Comparison of ENCODE assay signal across 8 cellular contexts in the genomic region with DNA sequence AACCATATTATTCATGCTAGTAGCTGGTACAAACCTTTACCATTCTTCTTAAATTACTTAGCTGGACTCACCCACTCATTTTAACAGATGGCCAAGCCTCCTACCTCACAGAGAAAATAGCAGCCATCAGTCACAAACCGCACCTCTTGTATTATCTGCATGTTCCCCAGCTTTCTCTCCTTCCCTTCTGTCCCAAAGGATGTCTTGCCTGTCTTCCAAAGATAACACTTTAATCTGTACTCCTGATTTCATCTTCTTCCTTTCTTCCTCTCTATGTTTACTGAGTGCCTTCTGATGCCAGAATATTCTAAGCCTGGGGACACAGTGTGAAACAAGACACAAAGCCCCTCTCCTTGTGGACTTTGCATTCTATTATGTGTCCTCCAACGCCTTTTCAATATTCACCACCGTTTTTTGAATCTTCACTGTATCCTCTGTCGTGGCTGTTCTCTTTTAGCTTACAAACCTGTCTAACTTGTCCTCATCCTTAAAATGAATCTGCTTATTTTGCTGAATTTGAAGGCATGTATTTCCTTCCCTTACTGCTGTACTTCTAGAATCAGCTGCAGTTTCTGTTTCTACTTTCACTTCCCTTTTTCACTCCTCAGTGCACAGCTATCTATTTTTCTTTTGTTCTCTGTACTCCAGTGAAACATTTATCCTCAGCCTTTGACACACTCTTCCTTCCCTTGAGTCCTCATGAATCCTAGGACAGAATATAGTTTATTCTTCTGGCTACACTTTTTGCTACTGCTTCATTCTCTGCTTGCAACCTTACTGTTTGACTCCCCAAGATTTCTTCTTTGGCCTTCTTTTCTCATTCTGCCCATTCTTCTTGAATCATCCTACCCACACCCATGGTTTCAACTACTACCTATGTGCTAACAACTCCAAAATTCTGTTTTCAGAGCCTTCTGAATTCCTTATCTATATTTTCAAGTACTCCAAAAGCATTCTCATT.
DNase-seq lines count a peak whose midpoint lies in the region; ATAC-seq, FAIRE-seq and TF ChIP-seq lines count a peak whose summit lies in the region.

No MANE protein-coding gene starts in this region.

- 24 to 39% (median 24%) methylated on average over 4 of the region's 4 CpGs for WGBS in small intestine, 3 donors

- peak overlapping the region; percentile 58 for H3K27ac ChIP-seq in caudate nucleus (ENCODE audit: low read depth, low read length)
- H3K27ac ChIP-seq in small intestine (ENCODE audit: low read depth in 1 of 2, low read length in 1 of 2): peak overlapping the region; percentile 20 to 72

- DNase-seq in DMS 273 (lab: John Stamatoyannopoulos, UW; ENCODE audit: unreplicated experiment) (peak; percentile 51), caudate nucleus (lab: John Stamatoyannopoulos, UW) (no peak), small intestine (peak; percentile 12), T1000 (lab: John Stamatoyannopoulos, UW) (no peak), progenitor cell of endocrine pancreas (ENCODE audit: low spot score, unreplicated experiment) (no peak)
- DNase-seq in activated effector memory CD4-positive, alpha-beta T cell treated with anti-CD3 and anti-CD28 coated beads, Interleukin-2, amount 50 U/mL, for 16 hours: no peak

- no peaks in the 10 kb centered on the region for H3K4me1 Mint-ChIP-seq in progenitor cell of endocrine pancreas (ENCODE audit: low read depth)

- H3K9me3 ChIP-seq in small intestine (ENCODE audit: control insufficient read depth, low read depth): no peaks in the 10 kb centered on the region

- peaks cover 10% of the 10 kb centered on the region for H3K9me3 Mint-ChIP-seq in progenitor cell of endocrine pancreas (ENCODE audit: low read depth)

- no peaks in the 10 kb centered on the region for H3K27me3 ChIP-seq in small intestine (ENCODE audit: control insufficient read depth in 2 of 2, insufficient read depth in 2 of 2, low read length in 2 of 2)

- peaks cover 0 to 3% of the 10 kb centered on the region in 2 donors for H3K4me1 ChIP-seq in small intestine (ENCODE audit: control insufficient read depth in 2 of 2, insufficient read depth in 1 of 2, low read depth in 1 of 2, low read length in 1 of 2)

- H3K36me3 Mint-ChIP-seq in progenitor cell of endocrine pancreas (ENCODE audit: insufficient read depth): no peaks in the 10 kb centered on the region

- H3K4me3 Mint-ChIP-seq in progenitor cell of endocrine pancreas (ENCODE audit: low read depth): no peak overlapping the region

- no peaks in the 10 kb centered on the region for H3K36me3 ChIP-seq in small intestine (ENCODE audit: control insufficient read depth in 2 of 2, insufficient read depth in 2 of 2, low read length in 2 of 2)

- no peak for TF ChIP-seq CTCF in progenitor cell of endocrine pancreas (IDR thresholded peaks at IDR 0.05; ENCODE audit: unreplicated experiment)

- FAIRE-seq in small intestine (lab: Jason Lieb, UNC): no peak

- ATAC-seq in GM19467 (IDR thresholded peaks at IDR 0.05; ENCODE audit: unreplicated experiment) (peak; percentile 98), HG03520 (IDR thresholded peaks at IDR 0.05; ENCODE audit: unreplicated experiment) (peak; percentile 94)

- H3K27ac Mint-ChIP-seq in progenitor cell of endocrine pancreas: no peak overlapping the region

- no peaks in the 10 kb centered on the region for H3K27me3 Mint-ChIP-seq in progenitor cell of endocrine pancreas

- no peak overlapping the region for H3K4me3 ChIP-seq in small intestine (ENCODE audit: low read depth in 1 of 2, low read length in 2 of 2)

Comparison
In these comparisons a context has a peak if more than half of its experiments do, and no peak if none do; other contexts are left out.
1. DNase-seq: peak in DMS 273 (single experiment) and small intestine (single experiment); none in caudate nucleus (0 of 61), T1000 (single experiment), activated effector memory CD4-positive, alpha-beta T cell treated with anti-CD3 and anti-CD28 coated beads, Interleukin-2, amount 50 U/mL, for 16 hours (single experiment) and progenitor cell of endocrine pancreas (single experiment).